In the genomic region with DNA sequence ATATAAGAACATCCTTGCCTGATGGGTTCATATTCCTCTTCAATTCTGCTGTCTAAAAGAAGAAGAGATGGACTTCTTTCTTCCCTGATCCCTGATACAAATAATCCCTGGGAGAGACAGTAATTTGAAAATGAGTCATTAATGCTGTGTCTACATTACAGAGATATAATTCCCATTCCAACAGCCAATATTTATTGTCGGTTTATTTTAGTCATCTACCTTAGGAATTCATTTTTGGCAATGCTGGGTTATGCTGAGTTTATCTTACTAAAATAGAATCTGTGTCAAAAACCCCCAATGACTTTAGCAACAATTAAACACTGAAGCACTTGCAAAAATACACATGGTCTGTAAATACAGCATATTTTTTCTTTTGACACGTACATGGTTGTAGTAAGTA, we compare ENCODE assay signal across 1 cellular context.
A peak's percentile ranks its signal among the peaks of the same experiment; 100 is the strongest.
TF ChIP-seq lines count a peak whose summit lies in the region.

No MANE protein-coding gene starts in this region.

TF ChIP-seq in SK-N-SH, 30 proteins besides CTCF, POLR2A, EP300 and RAD21 (continued from another document):
- TF ChIP-seq RXRA (IDR thresholded peaks at IDR 0.05; ENCODE audit: borderline replicate concordance, low read depth) (0 out of 2 replicates have a peak, but pooled peaks have one; percentile 40), MEF2A (IDR thresholded peaks at IDR 0.05; ENCODE audit: borderline replicate concordance, low read depth) (peak; percentile 91), TCF12 (IDR thresholded peaks at IDR 0.05) (peak; percentile 41; the same call in 1 of the 2 replicates), NRF1 (IDR thresholded peaks at IDR 0.05; ENCODE audit: low read depth, low read length) (no peak)
- TF ChIP-seq, protein P1, sequence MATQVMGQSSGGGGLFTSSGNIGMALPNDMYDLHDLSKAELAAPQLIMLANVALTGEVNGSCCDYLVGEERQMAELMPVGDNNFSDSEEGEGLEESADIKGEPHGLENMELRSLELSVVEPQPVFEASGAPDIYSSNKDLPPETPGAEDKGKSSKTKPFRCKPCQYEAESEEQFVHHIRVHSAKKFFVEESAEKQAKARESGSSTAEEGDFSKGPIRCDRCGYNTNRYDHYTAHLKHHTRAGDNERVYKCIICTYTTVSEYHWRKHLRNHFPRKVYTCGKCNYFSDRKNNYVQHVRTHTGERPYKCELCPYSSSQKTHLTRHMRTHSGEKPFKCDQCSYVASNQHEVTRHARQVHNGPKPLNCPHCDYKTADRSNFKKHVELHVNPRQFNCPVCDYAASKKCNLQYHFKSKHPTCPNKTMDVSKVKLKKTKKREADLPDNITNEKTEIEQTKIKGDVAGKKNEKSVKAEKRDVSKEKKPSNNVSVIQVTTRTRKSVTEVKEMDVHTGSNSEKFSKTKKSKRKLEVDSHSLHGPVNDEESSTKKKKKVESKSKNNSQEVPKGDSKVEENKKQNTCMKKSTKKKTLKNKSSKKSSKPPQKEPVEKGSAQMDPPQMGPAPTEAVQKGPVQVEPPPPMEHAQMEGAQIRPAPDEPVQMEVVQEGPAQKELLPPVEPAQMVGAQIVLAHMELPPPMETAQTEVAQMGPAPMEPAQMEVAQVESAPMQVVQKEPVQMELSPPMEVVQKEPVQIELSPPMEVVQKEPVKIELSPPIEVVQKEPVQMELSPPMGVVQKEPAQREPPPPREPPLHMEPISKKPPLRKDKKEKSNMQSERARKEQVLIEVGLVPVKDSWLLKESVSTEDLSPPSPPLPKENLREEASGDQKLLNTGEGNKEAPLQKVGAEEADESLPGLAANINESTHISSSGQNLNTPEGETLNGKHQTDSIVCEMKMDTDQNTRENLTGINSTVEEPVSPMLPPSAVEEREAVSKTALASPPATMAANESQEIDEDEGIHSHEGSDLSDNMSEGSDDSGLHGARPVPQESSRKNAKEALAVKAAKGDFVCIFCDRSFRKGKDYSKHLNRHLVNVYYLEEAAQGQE (IDR thresholded peaks at IDR 0.05; ENCODE audit: low read depth, low read length) = no peak
- TF ChIP-seq, protein P2, sequence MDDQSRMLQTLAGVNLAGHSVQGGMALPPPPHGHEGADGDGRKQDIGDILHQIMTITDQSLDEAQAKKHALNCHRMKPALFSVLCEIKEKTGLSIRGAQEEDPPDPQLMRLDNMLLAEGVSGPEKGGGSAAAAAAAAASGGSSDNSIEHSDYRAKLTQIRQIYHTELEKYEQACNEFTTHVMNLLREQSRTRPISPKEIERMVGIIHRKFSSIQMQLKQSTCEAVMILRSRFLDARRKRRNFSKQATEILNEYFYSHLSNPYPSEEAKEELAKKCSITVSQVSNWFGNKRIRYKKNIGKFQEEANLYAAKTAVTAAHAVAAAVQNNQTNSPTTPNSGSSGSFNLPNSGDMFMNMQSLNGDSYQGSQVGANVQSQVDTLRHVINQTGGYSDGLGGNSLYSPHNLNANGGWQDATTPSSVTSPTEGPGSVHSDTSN (IDR thresholded peaks at IDR 0.05) = peak; percentile 30; the same call in 1 of the 2 replicates
- TF ChIP-seq, protein P3, sequence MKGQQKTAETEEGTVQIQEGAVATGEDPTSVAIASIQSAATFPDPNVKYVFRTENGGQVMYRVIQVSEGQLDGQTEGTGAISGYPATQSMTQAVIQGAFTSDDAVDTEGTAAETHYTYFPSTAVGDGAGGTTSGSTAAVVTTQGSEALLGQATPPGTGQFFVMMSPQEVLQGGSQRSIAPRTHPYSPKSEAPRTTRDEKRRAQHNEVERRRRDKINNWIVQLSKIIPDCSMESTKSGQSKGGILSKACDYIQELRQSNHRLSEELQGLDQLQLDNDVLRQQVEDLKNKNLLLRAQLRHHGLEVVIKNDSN (IDR thresholded peaks at IDR 0.05; ENCODE audit: borderline replicate concordance, low read depth) = no peak
